In genomic region chr11:30429550-30429949, GRCh38 we compare ENCODE assay signal across 1 cellular context.
TF ChIP-seq lines count a peak whose summit lies in the region.

No MANE protein-coding gene starts in this region.

TF ChIP-seq in GM23338, 12 proteins besides CTCF, POLR2A, EP300 and RAD21:
- TF ChIP-seq, protein P1, sequence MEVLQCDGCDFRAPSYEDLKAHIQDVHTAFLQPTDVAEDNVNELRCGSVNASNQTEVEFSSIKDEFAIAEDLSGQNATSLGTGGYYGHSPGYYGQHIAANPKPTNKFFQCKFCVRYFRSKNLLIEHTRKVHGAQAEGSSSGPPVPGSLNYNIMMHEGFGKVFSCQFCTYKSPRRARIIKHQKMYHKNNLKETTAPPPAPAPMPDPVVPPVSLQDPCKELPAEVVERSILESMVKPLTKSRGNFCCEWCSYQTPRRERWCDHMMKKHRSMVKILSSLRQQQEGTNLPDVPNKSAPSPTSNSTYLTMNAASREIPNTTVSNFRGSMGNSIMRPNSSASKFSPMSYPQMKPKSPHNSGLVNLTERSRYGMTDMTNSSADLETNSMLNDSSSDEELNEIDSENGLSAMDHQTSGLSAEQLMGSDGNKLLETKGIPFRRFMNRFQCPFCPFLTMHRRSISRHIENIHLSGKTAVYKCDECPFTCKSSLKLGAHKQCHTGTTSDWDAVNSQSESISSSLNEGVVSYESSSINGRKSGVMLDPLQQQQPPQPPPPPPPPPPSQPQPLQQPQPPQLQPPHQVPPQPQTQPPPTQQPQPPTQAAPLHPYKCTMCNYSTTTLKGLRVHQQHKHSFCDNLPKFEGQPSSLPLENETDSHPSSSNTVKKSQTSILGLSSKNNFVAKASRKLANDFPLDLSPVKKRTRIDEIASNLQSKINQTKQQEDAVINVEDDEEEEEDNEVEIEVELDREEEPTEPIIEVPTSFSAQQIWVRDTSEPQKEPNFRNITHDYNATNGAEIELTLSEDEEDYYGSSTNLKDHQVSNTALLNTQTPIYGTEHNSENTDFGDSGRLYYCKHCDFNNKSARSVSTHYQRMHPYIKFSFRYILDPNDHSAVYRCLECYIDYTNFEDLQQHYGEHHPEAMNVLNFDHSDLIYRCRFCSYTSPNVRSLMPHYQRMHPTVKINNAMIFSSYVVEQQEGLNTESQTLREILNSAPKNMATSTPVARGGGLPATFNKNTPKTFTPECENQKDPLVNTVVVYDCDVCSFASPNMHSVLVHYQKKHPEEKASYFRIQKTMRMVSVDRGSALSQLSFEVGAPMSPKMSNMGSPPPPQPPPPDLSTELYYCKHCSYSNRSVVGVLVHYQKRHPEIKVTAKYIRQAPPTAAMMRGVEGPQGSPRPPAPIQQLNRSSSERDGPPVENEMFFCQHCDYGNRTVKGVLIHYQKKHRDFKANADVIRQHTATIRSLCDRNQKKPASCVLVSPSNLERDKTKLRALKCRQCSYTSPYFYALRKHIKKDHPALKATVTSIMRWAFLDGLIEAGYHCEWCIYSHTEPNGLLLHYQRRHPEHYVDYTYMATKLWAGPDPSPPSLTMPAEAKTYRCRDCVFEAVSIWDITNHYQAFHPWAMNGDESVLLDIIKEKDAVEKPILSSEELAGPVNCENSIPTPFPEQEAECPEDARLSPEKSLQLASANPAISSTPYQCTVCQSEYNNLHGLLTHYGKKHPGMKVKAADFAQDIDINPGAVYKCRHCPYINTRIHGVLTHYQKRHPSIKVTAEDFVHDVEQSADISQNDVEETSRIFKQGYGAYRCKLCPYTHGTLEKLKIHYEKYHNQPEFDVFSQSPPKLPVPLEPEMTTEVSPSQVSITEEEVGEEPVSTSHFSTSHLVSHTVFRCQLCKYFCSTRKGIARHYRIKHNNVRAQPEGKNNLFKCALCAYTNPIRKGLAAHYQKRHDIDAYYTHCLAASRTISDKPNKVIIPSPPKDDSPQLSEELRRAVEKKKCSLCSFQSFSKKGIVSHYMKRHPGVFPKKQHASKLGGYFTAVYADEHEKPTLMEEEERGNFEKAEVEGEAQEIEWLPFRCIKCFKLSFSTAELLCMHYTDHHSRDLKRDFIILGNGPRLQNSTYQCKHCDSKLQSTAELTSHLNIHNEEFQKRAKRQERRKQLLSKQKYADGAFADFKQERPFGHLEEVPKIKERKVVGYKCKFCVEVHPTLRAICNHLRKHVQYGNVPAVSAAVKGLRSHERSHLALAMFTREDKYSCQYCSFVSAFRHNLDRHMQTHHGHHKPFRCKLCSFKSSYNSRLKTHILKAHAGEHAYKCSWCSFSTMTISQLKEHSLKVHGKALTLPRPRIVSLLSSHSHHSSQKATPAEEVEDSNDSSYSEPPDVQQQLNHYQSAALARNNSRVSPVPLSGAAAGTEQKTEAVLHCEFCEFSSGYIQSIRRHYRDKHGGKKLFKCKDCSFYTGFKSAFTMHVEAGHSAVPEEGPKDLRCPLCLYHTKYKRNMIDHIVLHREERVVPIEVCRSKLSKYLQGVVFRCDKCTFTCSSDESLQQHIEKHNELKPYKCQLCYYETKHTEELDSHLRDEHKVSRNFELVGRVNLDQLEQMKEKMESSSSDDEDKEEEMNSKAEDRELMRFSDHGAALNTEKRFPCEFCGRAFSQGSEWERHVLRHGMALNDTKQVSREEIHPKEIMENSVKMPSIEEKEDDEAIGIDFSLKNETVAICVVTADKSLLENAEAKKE (CRISPR knock-in tag; IDR thresholded peaks at IDR 0.05) = no peak
- TF ChIP-seq ETS1 (IDR thresholded peaks at IDR 0.05) (no peak), POLR2AphosphoS5 (IDR thresholded peaks at IDR 0.05; ENCODE audit: low read depth) (no peak), CREB1 (CRISPR knock-in tag; IDR thresholded peaks at IDR 0.05; ENCODE audit: low read depth) (no peak), EZH2 (IDR thresholded peaks at IDR 0.05; ENCODE audit: low read depth, unreplicated experiment) (no peak), STAT1 (IDR thresholded peaks at IDR 0.05; ENCODE audit: unreplicated experiment) (no peak), ZNF331 (CRISPR knock-in tag; IDR thresholded peaks at IDR 0.05; ENCODE audit: low read depth) (no peak), NANOG (IDR thresholded peaks at IDR 0.05; ENCODE audit: borderline replicate concordance) (no peak), EZH2phosphoT487 (IDR thresholded peaks at IDR 0.05; ENCODE audit: unreplicated experiment) (no peak), JUNB (IDR thresholded peaks at IDR 0.05; ENCODE audit: unreplicated experiment) (no peak), REST (IDR thresholded peaks at IDR 0.05; ENCODE audit: unreplicated experiment) (no peak), ZNF114 (CRISPR knock-in tag; IDR thresholded peaks at IDR 0.05) (no peak)
TF ChIP-seq in GM23338: peak in this region for 0.
